ENCODE assay signal across 8 cellular contexts in the genomic region with DNA sequence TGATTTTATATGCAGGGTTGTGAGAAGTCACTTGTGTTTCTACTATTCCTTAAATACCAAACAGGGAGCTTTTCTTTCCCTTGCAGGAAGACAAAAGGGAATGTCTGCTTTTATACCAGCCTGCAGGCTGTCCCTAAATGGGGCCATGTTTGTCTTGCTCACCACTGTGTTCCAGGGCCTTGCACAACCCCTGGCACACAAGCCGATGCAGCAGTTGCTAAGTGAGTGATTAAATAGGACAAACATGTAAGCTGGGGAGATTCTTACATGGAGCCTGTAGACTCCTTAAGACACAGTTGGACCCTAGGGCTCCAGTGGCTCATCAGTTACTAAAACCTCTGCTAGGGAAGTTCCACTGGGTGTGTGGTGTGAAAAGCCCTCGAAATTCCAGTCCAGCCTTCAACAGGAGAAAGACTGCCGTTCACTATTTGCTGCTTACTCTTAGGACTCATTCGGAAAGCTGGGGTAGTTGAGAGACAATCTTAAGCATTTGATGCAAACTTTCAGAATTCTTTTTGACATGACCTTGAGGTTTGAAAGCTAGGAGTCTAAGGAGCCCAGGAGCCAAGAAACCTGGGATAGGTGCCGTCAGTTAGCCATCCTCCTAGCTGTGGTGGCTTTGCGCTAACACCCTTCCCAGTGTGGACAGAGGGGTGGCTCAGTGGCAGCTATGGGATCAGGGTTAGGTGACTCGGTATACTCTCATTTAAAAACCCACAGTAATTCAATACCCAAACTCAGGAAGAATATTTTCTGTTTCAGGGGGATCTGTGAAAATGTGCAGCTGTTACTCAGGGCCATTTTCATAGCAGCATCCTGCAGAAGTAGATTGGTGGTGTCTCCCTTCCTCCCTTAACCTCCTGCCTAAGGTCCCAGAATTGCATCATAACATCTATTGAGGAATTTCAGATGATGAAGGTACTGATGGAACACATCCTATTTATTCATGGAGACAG. TPM values are rescaled to one million over a fixed set of nuclear protein-coding genes. Genes with fewer than 3 reads are reported as not detected.
DNase-seq lines count a peak whose midpoint lies in the region; ATAC-seq and TF ChIP-seq lines count a peak whose summit lies in the region.

No MANE protein-coding gene starts in this region.

- H3K9me2 ChIP-seq in Karpas-422 (replicated peaks; ENCODE audit: insufficient read depth, low read length): no peaks in the 10 kb centered on the region

- peak; percentile 37 for DNase-seq in AG09309 (ENCODE audit: low read depth)
- DNase-seq in omental fat pad (ENCODE audit: low spot score): no peak
- DNase-seq in Karpas-422: no peak
- no peak for DNase-seq in NCI-H1092 treated with DMSO at 0.1 percent for 48 hours (lab: John Stamatoyannopoulos, UW)
- no peak for DNase-seq in putamen (ENCODE audit: low spot score)

- H3K9ac ChIP-seq in Karpas-422 (ENCODE audit: low read length): no peak overlapping the region

- WGBS in gastroesophageal sphincter (ENCODE audit: low coverage in 1 of 2), 2 donors: 50 to 80% methylated on average over 4 to 5 of the region's 7 CpGs

- H4K20me1 ChIP-seq in Karpas-422 (ENCODE audit: insufficient read depth, low read depth, low read length): no peaks in the 10 kb centered on the region

- H3K27me3 ChIP-seq in gastroesophageal sphincter (no peaks in the 10 kb centered on the region), Karpas-422 (ENCODE audit: low read length) (no peaks in the 10 kb centered on the region)

- H3K4me3 ChIP-seq in AG09309 (ENCODE audit: control insufficient read depth, low read depth, low read length) (no peak overlapping the region), gastroesophageal sphincter (no peak overlapping the region), Karpas-422 (ENCODE audit: low read length) (no peak overlapping the region)

- no peaks in the 10 kb centered on the region for H3K9me3 ChIP-seq in gastroesophageal sphincter
- no peaks in the 10 kb centered on the region for H3K9me3 ChIP-seq in Karpas-422 (ENCODE audit: low read length)

- no peak for TF ChIP-seq EP300 in gastroesophageal sphincter (IDR thresholded peaks at IDR 0.05)

- H3K79me2 ChIP-seq in Karpas-422 (ENCODE audit: low read length): no peaks in the 10 kb centered on the region

- H3K4me1 ChIP-seq in gastroesophageal sphincter (peaks cover 9 to 89% (median 14%) of the 10 kb centered on the region in 3 donors), Karpas-422 (ENCODE audit: low read length) (no peaks in the 10 kb centered on the region)

- H3K4me2 ChIP-seq in Karpas-422 (ENCODE audit: low read depth, low read length, poor library complexity, severe bottlenecking): no peak overlapping the region

- peaks cover 0 to 5% of the 10 kb centered on the region in 2 donors for H3K36me3 ChIP-seq in gastroesophageal sphincter
- no peaks in the 10 kb centered on the region for H3K36me3 ChIP-seq in Karpas-422 (ENCODE audit: insufficient read depth, low read length)

- peak; percentile 93 for ATAC-seq in gastroesophageal sphincter
- ATAC-seq in omental fat pad (ENCODE audit: low FRiP score): peak; percentile 33
- no peak for ATAC-seq in HG03565 (IDR thresholded peaks at IDR 0.05; ENCODE audit: unreplicated experiment)

- H3K27ac ChIP-seq in VCaP (peak overlapping the region; percentile 76), gastroesophageal sphincter (peak overlapping the region; percentile 84 to 99 (median 98)), Karpas-422 (ENCODE audit: low read length) (no peak overlapping the region)

- TF ChIP-seq POLR2A in gastroesophageal sphincter (IDR thresholded peaks at IDR 0.05): no peak

- no peak overlapping the region for H2AFZ ChIP-seq in Karpas-422 (ENCODE audit: low read length)

- TF ChIP-seq CTCF in AG09309 (IDR thresholded peaks at IDR 0.05; ENCODE audit: control insufficient read depth, insufficient read depth, low read depth, low read length, missing control alignments): no peak
- TF ChIP-seq CTCF in VCaP (conservative IDR thresholded peaks at IDR 0.05): no peak
- no peak for TF ChIP-seq CTCF in gastroesophageal sphincter (IDR thresholded peaks at IDR 0.05)
- TF ChIP-seq CTCF in omental fat pad (IDR thresholded peaks at IDR 0.05): no peak

RNA-seq across cellular contexts. Expression of gene SYNM, which starts 39.1 kb away (rescaled TPM):
- total RNA-seq in gastroesophageal sphincter: 1,000 to 10,000 TPM; 1,155 to 2,820 (median 1,765) TPM
- 10 to 100 TPM; 13.6 to 49.7 (median 37.5) TPM for total RNA-seq in omental fat pad
- not detected in 2 replicates for total RNA-seq in Karpas-422 (2014; rRNA removed; shearing (Covaris generic); ENCODE audit: low replicate concordance)

Comparison
In these comparisons a context has a peak if more than half of its experiments do, and no peak if none do; other contexts are left out.
1. RNA of gene SYNM, which starts 39.1 kb away (total RNA-seq): 1,155 to 2,820 TPM in gastroesophageal sphincter; 13.6 to 49.7 TPM in omental fat pad and not detected in Karpas-422; every median in the first group is over 10 times any median in the second.